In genomic region chr1:177256153-177256814, GRCh38 we compare ENCODE assay signal across 1 cellular context.
TF ChIP-seq lines count a peak whose summit lies in the region.

No MANE protein-coding gene starts in this region.

TF ChIP-seq in HEK293, 187 proteins besides CTCF, POLR2A, EP300 and RAD21 (continued from another document):
- TF ChIP-seq ZBTB26 (tag by site-specific recombination; optimal IDR thresholded peaks at IDR 0.05) = no peak
- TF ChIP-seq ZBTB21 (tag by site-specific recombination; IDR thresholded peaks at IDR 0.05) = peak; percentile 51; the same call in 1 of the 2 replicates
- TF ChIP-seq ZSCAN4 (tag by site-specific recombination; IDR thresholded peaks at IDR 0.05) = 0 out of 2 replicates have a peak, but pooled peaks have one; percentile 33
- peak; percentile 89 for TF ChIP-seq ZNF843 (tag by site-specific recombination; IDR thresholded peaks at IDR 0.05)
- no peak for TF ChIP-seq ZNF16 (tag by site-specific recombination; IDR thresholded peaks at IDR 0.05; ENCODE audit: low read depth)
- TF ChIP-seq MZF1 (tag by site-specific recombination; IDR thresholded peaks at IDR 0.05; ENCODE audit: borderline replicate concordance) = 0 out of 2 replicates have a peak, but pooled peaks have one; percentile 19
- TF ChIP-seq ZFP69B (tag by site-specific recombination; IDR thresholded peaks at IDR 0.05) = peak; percentile 25; the same call in 1 of the 2 replicates
- TF ChIP-seq, protein P1, sequence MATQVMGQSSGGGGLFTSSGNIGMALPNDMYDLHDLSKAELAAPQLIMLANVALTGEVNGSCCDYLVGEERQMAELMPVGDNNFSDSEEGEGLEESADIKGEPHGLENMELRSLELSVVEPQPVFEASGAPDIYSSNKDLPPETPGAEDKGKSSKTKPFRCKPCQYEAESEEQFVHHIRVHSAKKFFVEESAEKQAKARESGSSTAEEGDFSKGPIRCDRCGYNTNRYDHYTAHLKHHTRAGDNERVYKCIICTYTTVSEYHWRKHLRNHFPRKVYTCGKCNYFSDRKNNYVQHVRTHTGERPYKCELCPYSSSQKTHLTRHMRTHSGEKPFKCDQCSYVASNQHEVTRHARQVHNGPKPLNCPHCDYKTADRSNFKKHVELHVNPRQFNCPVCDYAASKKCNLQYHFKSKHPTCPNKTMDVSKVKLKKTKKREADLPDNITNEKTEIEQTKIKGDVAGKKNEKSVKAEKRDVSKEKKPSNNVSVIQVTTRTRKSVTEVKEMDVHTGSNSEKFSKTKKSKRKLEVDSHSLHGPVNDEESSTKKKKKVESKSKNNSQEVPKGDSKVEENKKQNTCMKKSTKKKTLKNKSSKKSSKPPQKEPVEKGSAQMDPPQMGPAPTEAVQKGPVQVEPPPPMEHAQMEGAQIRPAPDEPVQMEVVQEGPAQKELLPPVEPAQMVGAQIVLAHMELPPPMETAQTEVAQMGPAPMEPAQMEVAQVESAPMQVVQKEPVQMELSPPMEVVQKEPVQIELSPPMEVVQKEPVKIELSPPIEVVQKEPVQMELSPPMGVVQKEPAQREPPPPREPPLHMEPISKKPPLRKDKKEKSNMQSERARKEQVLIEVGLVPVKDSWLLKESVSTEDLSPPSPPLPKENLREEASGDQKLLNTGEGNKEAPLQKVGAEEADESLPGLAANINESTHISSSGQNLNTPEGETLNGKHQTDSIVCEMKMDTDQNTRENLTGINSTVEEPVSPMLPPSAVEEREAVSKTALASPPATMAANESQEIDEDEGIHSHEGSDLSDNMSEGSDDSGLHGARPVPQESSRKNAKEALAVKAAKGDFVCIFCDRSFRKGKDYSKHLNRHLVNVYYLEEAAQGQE (tag by site-specific recombination; IDR thresholded peaks at IDR 0.05) = 0 out of 2 replicates have a peak, but pooled peaks have one; percentile 30
- TF ChIP-seq ZNF623 (tag by site-specific recombination; IDR thresholded peaks at IDR 0.05) = peak; percentile 22; the same call in 1 of the 2 replicates
- 0 out of 2 replicates have a peak, but pooled peaks have one; percentile 31 for TF ChIP-seq IKZF3 (tag by site-specific recombination; IDR thresholded peaks at IDR 0.05)
- no peak for TF ChIP-seq ZNF548 (tag by site-specific recombination; IDR thresholded peaks at IDR 0.05)
- no peak for TF ChIP-seq ZNF521 (tag by site-specific recombination; IDR thresholded peaks at IDR 0.05)
- no peak for TF ChIP-seq ZNF223 (tag by site-specific recombination; IDR thresholded peaks at IDR 0.05)
- TF ChIP-seq ZNF157 (tag by site-specific recombination; IDR thresholded peaks at IDR 0.05) = no peak
- no peak for TF ChIP-seq ZNF292 (tag by site-specific recombination; IDR thresholded peaks at IDR 0.05; ENCODE audit: borderline replicate concordance, low read depth)
- TF ChIP-seq ZNF747 (tag by site-specific recombination; IDR thresholded peaks at IDR 0.05) = no peak
- TF ChIP-seq ZNF704 (tag by site-specific recombination; IDR thresholded peaks at IDR 0.05) = no peak
- no peak for TF ChIP-seq ZNF776 (tag by site-specific recombination; IDR thresholded peaks at IDR 0.05; ENCODE audit: borderline replicate concordance)
- peak; percentile 93 for TF ChIP-seq ZBTB20 (tag by site-specific recombination; IDR thresholded peaks at IDR 0.05)
- TF ChIP-seq ZNF791 (tag by site-specific recombination; IDR thresholded peaks at IDR 0.05) = no peak
- TF ChIP-seq ZNF488 (tag by site-specific recombination; IDR thresholded peaks at IDR 0.05) = no peak
- TF ChIP-seq, protein P2, sequence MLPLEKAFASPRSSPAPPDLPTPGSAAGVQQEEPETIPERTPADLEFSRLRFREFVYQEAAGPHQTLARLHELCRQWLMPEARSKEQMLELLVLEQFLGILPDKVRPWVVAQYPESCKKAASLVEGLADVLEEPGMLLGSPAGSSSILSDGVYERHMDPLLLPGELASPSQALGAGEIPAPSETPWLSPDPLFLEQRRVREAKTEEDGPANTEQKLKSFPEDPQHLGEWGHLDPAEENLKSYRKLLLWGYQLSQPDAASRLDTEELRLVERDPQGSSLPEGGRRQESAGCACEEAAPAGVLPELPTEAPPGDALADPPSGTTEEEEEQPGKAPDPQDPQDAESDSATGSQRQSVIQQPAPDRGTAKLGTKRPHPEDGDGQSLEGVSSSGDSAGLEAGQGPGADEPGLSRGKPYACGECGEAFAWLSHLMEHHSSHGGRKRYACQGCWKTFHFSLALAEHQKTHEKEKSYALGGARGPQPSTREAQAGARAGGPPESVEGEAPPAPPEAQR (tag by site-specific recombination; IDR thresholded peaks at IDR 0.05) = no peak
- TF ChIP-seq ZNF133 (tag by site-specific recombination; IDR thresholded peaks at IDR 0.05) = no peak
- TF ChIP-seq, protein P3, sequence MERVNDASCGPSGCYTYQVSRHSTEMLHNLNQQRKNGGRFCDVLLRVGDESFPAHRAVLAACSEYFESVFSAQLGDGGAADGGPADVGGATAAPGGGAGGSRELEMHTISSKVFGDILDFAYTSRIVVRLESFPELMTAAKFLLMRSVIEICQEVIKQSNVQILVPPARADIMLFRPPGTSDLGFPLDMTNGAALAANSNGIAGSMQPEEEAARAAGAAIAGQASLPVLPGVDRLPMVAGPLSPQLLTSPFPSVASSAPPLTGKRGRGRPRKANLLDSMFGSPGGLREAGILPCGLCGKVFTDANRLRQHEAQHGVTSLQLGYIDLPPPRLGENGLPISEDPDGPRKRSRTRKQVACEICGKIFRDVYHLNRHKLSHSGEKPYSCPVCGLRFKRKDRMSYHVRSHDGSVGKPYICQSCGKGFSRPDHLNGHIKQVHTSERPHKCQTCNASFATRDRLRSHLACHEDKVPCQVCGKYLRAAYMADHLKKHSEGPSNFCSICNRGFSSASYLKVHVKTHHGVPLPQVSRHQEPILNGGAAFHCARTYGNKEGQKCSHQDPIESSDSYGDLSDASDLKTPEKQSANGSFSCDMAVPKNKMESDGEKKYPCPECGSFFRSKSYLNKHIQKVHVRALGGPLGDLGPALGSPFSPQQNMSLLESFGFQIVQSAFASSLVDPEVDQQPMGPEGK (tag by site-specific recombination; IDR thresholded peaks at IDR 0.05) = peak; percentile 78
- no peak for TF ChIP-seq ZNF114 (tag by site-specific recombination; IDR thresholded peaks at IDR 0.05)
- TF ChIP-seq ZNF138 (tag by site-specific recombination; IDR thresholded peaks at IDR 0.05; ENCODE audit: borderline replicate concordance) = no peak
- TF ChIP-seq ZNF239 (tag by site-specific recombination; IDR thresholded peaks at IDR 0.05) = no peak
- no peak for TF ChIP-seq ZNF777 (tag by site-specific recombination; IDR thresholded peaks at IDR 0.05; ENCODE audit: borderline replicate concordance)
- TF ChIP-seq GLIS1 (tag by site-specific recombination; IDR thresholded peaks at IDR 0.05) = peak; percentile 91
- TF ChIP-seq ZIC2 (tag by site-specific recombination; IDR thresholded peaks at IDR 0.05) = peak; percentile 84
- TF ChIP-seq YY1 (tag by site-specific recombination; IDR thresholded peaks at IDR 0.05) = peak; percentile 50; the same call in 1 of the 2 replicates
- TF ChIP-seq ZNF658 (tag by site-specific recombination; IDR thresholded peaks at IDR 0.05) = no peak
- peak; percentile 66; the same call in 1 of the 2 replicates for TF ChIP-seq EGR2 (tag by site-specific recombination; IDR thresholded peaks at IDR 0.05; ENCODE audit: low read depth)
- TF ChIP-seq SALL2 (tag by site-specific recombination; IDR thresholded peaks at IDR 0.05; ENCODE audit: borderline replicate concordance) = no peak
- TF ChIP-seq ZNF830 (tag by site-specific recombination; IDR thresholded peaks at IDR 0.05; ENCODE audit: low read depth) = no peak
- TF ChIP-seq ZNF600 (tag by site-specific recombination; IDR thresholded peaks at IDR 0.05) = peak; percentile 62; the same call in 1 of the 2 replicates
- TF ChIP-seq ZNF76 (tag by site-specific recombination; IDR thresholded peaks at IDR 0.05; ENCODE audit: borderline replicate concordance, low read depth) = peak; percentile 56; the same call in 1 of the 2 replicates
- no peak for TF ChIP-seq ZNF626 (tag by site-specific recombination; IDR thresholded peaks at IDR 0.05)
- TF ChIP-seq ATF2 (tag by site-specific recombination; IDR thresholded peaks at IDR 0.05; ENCODE audit: low read depth) = peak; percentile 14; the same call in 1 of the 2 replicates
- no peak for TF ChIP-seq ZNF202 (tag by site-specific recombination; IDR thresholded peaks at IDR 0.05; ENCODE audit: borderline replicate concordance)
- no peak for TF ChIP-seq ZNF140 (tag by site-specific recombination; IDR thresholded peaks at IDR 0.05)
- no peak for TF ChIP-seq ZNF19 (tag by site-specific recombination; IDR thresholded peaks at IDR 0.05; ENCODE audit: low read depth)
- peak; percentile 31; the same call in 1 of the 2 replicates for TF ChIP-seq GLI2 (tag by site-specific recombination; IDR thresholded peaks at IDR 0.05; ENCODE audit: borderline replicate concordance, low read depth)
- TF ChIP-seq ZNF366 (tag by site-specific recombination; conservative IDR thresholded peaks at IDR 0.05) = peak; percentile 77
- TF ChIP-seq ZBTB11 (tag by site-specific recombination; conservative IDR thresholded peaks at IDR 0.05; ENCODE audit: low read depth) = 0 out of 2 replicates have a peak, but pooled peaks have one; percentile 20
- no peak for TF ChIP-seq ZNF354C (tag by site-specific recombination; IDR thresholded peaks at IDR 0.05; ENCODE audit: borderline replicate concordance, low read depth)
